ENCODE assay signal across 3 cellular contexts in the genomic region with DNA sequence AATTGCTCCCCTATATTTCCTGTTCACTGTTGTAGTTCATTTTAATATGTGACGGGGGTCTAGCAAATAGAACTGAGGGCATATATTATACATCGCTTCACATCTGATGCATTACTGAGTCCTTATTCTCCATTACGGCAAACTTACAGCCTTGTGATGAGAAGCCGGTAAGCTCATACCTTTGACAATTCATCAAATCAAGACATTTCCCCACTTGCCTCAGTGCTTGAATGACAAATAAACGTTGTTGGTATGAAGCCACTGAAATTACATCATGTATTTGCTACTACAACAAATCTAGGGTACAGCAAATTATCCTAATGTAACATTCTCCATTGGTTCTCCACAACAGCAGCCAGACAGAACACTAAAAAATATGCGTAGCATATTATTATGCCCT.
"Had no signal": no experiment of that assay in that cellular context is flagged by ENCODE, and none has a peak within 500 bp of the region (broad histone marks: within the 10 kb centered on the region; RNA-seq: fewer than 3 reads in every experiment).

No MANE protein-coding gene starts in this region.

- ATAC-seq: GM12878 had no signal

- H3K4me3 ChIP-seq: GM12878 had no signal

- DNase-seq: GDM1, GF-D8 had no signal
